23 cellular contexts compared by ENCODE assay signal in the genomic region with DNA sequence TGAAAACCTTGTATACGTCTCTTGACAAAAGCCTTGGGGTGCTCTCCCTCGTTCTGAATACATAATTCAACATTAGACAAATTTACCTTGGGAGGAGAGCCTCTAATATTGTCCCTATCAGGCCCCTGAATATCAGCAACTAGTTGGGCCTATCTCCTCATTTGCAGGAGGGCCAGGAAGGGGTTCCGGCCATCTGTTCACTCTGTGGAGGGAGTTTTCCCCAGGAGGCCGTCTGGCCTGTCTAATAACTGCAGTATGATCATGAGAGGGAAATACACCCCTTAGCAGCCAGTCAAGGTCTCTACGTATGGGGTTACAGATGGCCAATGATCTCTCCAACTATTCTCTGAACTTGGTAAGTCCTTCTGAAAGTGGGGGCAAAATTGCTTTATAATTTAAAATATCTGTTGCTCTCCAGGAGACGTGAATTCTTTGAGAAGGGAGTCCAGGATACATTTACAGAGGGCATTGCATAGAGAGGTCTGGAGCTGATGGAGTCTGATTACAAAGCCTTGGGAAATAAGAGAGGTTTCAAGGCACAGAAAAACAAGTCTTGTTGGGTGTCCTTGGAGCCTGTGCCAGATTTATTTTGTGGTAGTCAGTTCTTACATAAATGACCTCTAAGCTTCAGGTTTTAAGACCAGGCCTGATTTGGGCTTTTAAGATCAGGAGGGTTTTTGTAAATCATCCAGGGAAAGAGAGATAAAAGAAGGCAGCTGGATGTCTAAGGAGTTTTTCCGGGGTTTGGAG. TPM values are rescaled to one million over a fixed set of nuclear protein-coding genes. Genes with fewer than 3 reads are reported as not detected.
A peak's percentile ranks its signal among the peaks of the same experiment; 100 is the strongest.
DNase-seq lines count a peak whose midpoint lies in the region; TF ChIP-seq lines count a peak whose summit lies in the region.
"Had no signal": no experiment of that assay in that cellular context is flagged by ENCODE, and none has a peak within 500 bp of the region (broad histone marks: within the 10 kb centered on the region; RNA-seq: fewer than 3 reads in every experiment).

No MANE protein-coding gene starts in this region.

- no peaks in the 10 kb centered on the region for H3K36me3 ChIP-seq in mammary epithelial cell (ENCODE audit: insufficient read depth, low read length)
- H3K36me3 ChIP-seq: spleen had no signal

- H3K4me1 Mint-ChIP-seq in MCF 10A (ENCODE audit: insufficient read depth, unreplicated experiment): peaks cover 8% of the 10 kb centered on the region
- H3K4me1 Mint-ChIP-seq in immature natural killer cell: no peaks in the 10 kb centered on the region
- H3K4me1 Mint-ChIP-seq: CD14-positive monocyte, neural crest cell had no signal

- no peaks in the 10 kb centered on the region for H3K9me3 ChIP-seq in mammary epithelial cell (replicated peaks; ENCODE audit: insufficient read depth, low read length)
- H3K9me3 ChIP-seq: psoas muscle, spleen had no signal

- H3K4me3 ChIP-seq in mammary epithelial cell (replicated peaks in 1 of 3; ENCODE audit: insufficient read depth in 1 of 3, low read depth in 2 of 3, low read length in 3 of 3): no peak overlapping the region
- no peak overlapping the region for H3K4me3 ChIP-seq in astrocyte of the spinal cord (ENCODE audit: low read depth, low read length)
- H3K4me3 ChIP-seq: psoas muscle, spleen had no signal

- H3K27ac ChIP-seq in mammary epithelial cell (ENCODE audit: insufficient read depth, low read depth, low read length) (no peak overlapping the region), substantia nigra (ENCODE audit: low read depth, low read length, poor library complexity, severe bottlenecking) (no peak overlapping the region)
- H3K27ac ChIP-seq: psoas muscle had no signal

- no peaks in the 10 kb centered on the region for H3K4me1 ChIP-seq in mammary epithelial cell (ENCODE audit: insufficient read depth, low read length)
- H3K4me1 ChIP-seq: psoas muscle, spleen had no signal

- no peak overlapping the region for H3K9ac ChIP-seq in mammary epithelial cell (ENCODE audit: insufficient read depth, low read length)

- WGBS in mammary epithelial cell (ENCODE audit: low coverage, missing lambda C conversion rate): 46% methylated on average over 7 of the region's 7 CpGs

- DNase-seq in MCF 10A (ENCODE audit: unreplicated experiment): no peak
- DNase-seq in mammary epithelial cell: no peak
- DNase-seq in astrocyte of the spinal cord (ENCODE audit: low read depth, low spot score): peak; percentile 33
- DNase-seq in iris pigment epithelial cell (ENCODE audit: low read depth): peak; percentile 54
- no peak for DNase-seq in GM19238 (ENCODE audit: insufficient read length, low spot score)
- no peak for DNase-seq in substantia nigra (lab: John Stamatoyannopoulos, UW)
- no peak for DNase-seq in GF-D8 (lab: John Stamatoyannopoulos, UW)
- no peak for DNase-seq in immature natural killer cell
- DNase-seq: activated CD4-positive, alpha-beta memory T cell treated with anti-CD3 and anti-CD28 coated beads for 36 hours; activated naive CD4-positive, alpha-beta T cell treated with Interleukin-2 at 50 U/mL for 16 hours; cortex of kidney; DMS79 treated with DMSO at 0.1 percent for 48 hours; left cardiac atrium; NCI-H2081; NCI-H510A; psoas muscle; SHP77; spleen; stimulated activated CD8-positive, alpha-beta memory T cell treated with anti-CD3 and anti-CD28 coated beads, Interleukin-4, amount 100 ng/mL, for 48 hours; T-helper 1 cell had no signal

- H3K27ac Mint-ChIP-seq in MCF 10A (ENCODE audit: low read depth, unreplicated experiment) (peak overlapping the region; percentile 35), immature natural killer cell (no peak overlapping the region)
- H3K27ac Mint-ChIP-seq: activated CD4-positive, alpha-beta memory T cell treated with anti-CD3 and anti-CD28 coated beads for 36 hours; mesothelial cell of epicardium had no signal

- H3K36me3 Mint-ChIP-seq in MCF 10A (ENCODE audit: insufficient read depth, unreplicated experiment) (no peaks in the 10 kb centered on the region), immature natural killer cell (no peaks in the 10 kb centered on the region)
- H3K36me3 Mint-ChIP-seq: activated CD4-positive, alpha-beta memory T cell treated with anti-CD3 and anti-CD28 coated beads for 36 hours; CD14-positive monocyte; mesothelial cell of epicardium had no signal

- H3K27me3 Mint-ChIP-seq in MCF 10A (ENCODE audit: insufficient read depth, unreplicated experiment) (no peaks in the 10 kb centered on the region), immature natural killer cell (ENCODE audit: low read depth in 3 of 3) (peaks cover 2 to 13% (median 8%) of the 10 kb centered on the region in 3 donors)

- intact Hi-C loops in MCF 10A (cut with micrococcal nuclease) (no loop called here), mammary epithelial cell (cut with micrococcal nuclease) (no loop called here)

- H4K20me1 ChIP-seq in mammary epithelial cell (ENCODE audit: insufficient read depth, low read length): no peaks in the 10 kb centered on the region

- BruUV-seq in MCF 10A (replicated peaks; lab: Mats Ljungman, UMichigan) (no TSS peak), mammary epithelial cell (replicated peaks; lab: Mats Ljungman, UMichigan) (no TSS peak)

- dilution Hi-C loops in mammary epithelial cell (cut with HindIII; ENCODE audit: low sequenced_read_pairs): no loop called here

- H3K9me3 Mint-ChIP-seq in MCF 10A (ENCODE audit: unreplicated experiment): no peaks in the 10 kb centered on the region
- H3K9me3 Mint-ChIP-seq in immature natural killer cell: no peaks in the 10 kb centered on the region
- H3K9me3 Mint-ChIP-seq: activated CD4-positive, alpha-beta memory T cell treated with anti-CD3 and anti-CD28 coated beads for 36 hours; neural crest cell had no signal

- H3K4me2 ChIP-seq in mammary epithelial cell (ENCODE audit: insufficient read depth, low read depth, low read length): no peak overlapping the region

- CTCF ChIA-PET in MCF 10A (lab: Yijun Ruan, JAX): interaction anchor here (0.6 kb wide), 1 partner anchor 351 kb away, joined by 4 read pairs; no protein-coding TSS in a partner anchor
- CTCF ChIA-PET in mammary epithelial cell (lab: Charles Lee; ENCODE audit: low non-redundant PET): no interaction called here

- in situ Hi-C loops in mammary epithelial cell (cut with MboI; ENCODE audit: low sequenced_read_pairs in 2 of 2) (no loop called here), astrocyte of the spinal cord (cut with HindIII; ENCODE audit: low sequenced_read_pairs) (no loop called here)

- H3K79me2 ChIP-seq in mammary epithelial cell (ENCODE audit: insufficient read depth, low read length): no peaks in the 10 kb centered on the region

- POLR2A ChIA-PET in MCF 10A (lab: Yijun Ruan, JAX): no interaction called here

- H3K27me3 ChIP-seq in mammary epithelial cell (ENCODE audit: insufficient read depth, low read length): peaks cover 2% of the 10 kb centered on the region
- H3K27me3 ChIP-seq: spleen had no signal

- TF ChIP-seq CTCF in MCF 10A (IDR thresholded peaks at IDR 0.05; ENCODE audit: unreplicated experiment) (no peak), mammary epithelial cell (conservative IDR thresholded peaks at IDR 0.05 in 1 of 2, IDR thresholded peaks at IDR 0.05 in 1 of 2; ENCODE audit: extremely low read depth in 1 of 2, insufficient read depth in 1 of 2, low read depth in 1 of 2, low read length in 2 of 2) (no peak), astrocyte of the spinal cord (IDR thresholded peaks at IDR 0.05; ENCODE audit: low read depth, low read length) (no peak)

- no peak overlapping the region for H3K4me3 Mint-ChIP-seq in MCF 10A (ENCODE audit: unreplicated experiment)
- no peak overlapping the region for H3K4me3 Mint-ChIP-seq in immature natural killer cell
- H3K4me3 Mint-ChIP-seq: activated CD4-positive, alpha-beta memory T cell treated with anti-CD3 and anti-CD28 coated beads for 36 hours; CD14-positive monocyte; mesothelial cell of epicardium; neural crest cell had no signal

- H2AFZ ChIP-seq in mammary epithelial cell (ENCODE audit: low read depth, low read length): no peak overlapping the region

RNA-seq across cellular contexts. Expression of gene UXT, which starts 48.2 kb away (rescaled TPM):
- total RNA-seq in MCF 10A (2022) (112 and 140 TPM in 2 replicates), mammary epithelial cell (10 to 100 TPM; 56.7 to 76.4 TPM)
- polyA plus RNA-seq in mammary epithelial cell (124 TPM), immature natural killer cell (100 to 1,000 TPM; 179 to 256 (median 190) TPM)
- 36.3 TPM for polyA minus RNA-seq in mammary epithelial cell

RNA-seq across cellular contexts. Expression of gene ELK1, which starts 56.8 kb away (rescaled TPM):
- total RNA-seq in MCF 10A (2022): 48.8 and 51.7 TPM in 2 replicates
- total RNA-seq in mammary epithelial cell: 10 to 100 TPM; 17.2 to 44.7 TPM
- 22.6 TPM for polyA plus RNA-seq in mammary epithelial cell
- 40.7 TPM for polyA minus RNA-seq in mammary epithelial cell
- polyA plus RNA-seq in immature natural killer cell: 1 to 10 TPM; 8.4 to 9.4 (median 9.1) TPM

Comparison
In these comparisons a context has a peak if more than half of its experiments do, and no peak if none do; other contexts are left out.
1. DNase-seq: peak in astrocyte of the spinal cord (single experiment) and iris pigment epithelial cell (single experiment); none in MCF 10A (single experiment), mammary epithelial cell (single experiment), GM19238 (single experiment), substantia nigra (0 of 49), GF-D8 (single experiment) and immature natural killer cell (0 of 3).